Comparison of ENCODE assay signal across 12 cellular contexts in genomic region chr3:196205443-196206205, GRCh38. TPM values are rescaled to one million over a fixed set of nuclear protein-coding genes. Genes with fewer than 3 reads are reported as not detected.
"Had no signal": no experiment of that assay in that cellular context is flagged by ENCODE, and none has a peak within 500 bp of the region (broad histone marks: within the 10 kb centered on the region; RNA-seq: fewer than 3 reads in every experiment).

No MANE protein-coding gene starts in this region.

RNA-seq across cellular contexts. Expression of gene ZDHHC19, which starts 5.6 kb away (rescaled TPM):
- total RNA-seq: activated CD4-positive, alpha-beta T cell treated with anti-CD3 and anti-CD28 coated beads for 36 hours; activated CD8-positive, alpha-beta memory T cell treated with anti-CD3 and anti-CD28 coated beads for 36 hours; activated naive CD4-positive, alpha-beta T cell treated with anti-CD3 and anti-CD28 coated beads for 36 hours; activated T-helper 17 cell treated with anti-CD3 and anti-CD28 coated beads, Interleukin-2, amount 50 U/mL, for 72 hours; astrocyte; Peyer's patch; Right ventricle myocardium superior; SJCRH30; T-helper 2 cell treated with Interferon-gamma antibody and Interleukin-4, amounts not matched to agents 100 ng/mL and 5 ng/mL, for 36 hours had no signal
- polyA plus RNA-seq: SK-N-SH had no signal

RNA-seq across cellular contexts. Expression of gene SLC51A, which starts 10.7 kb away (rescaled TPM):
- total RNA-seq: activated CD4-positive, alpha-beta memory T cell treated with anti-CD3 and anti-CD28 coated beads, Interleukin-2, amount 10 ng/mL, durations not matched to agents 7 days and 5 days; activated CD4-positive, alpha-beta T cell treated with anti-CD3 and anti-CD28 coated beads for 36 hours; activated CD8-positive, alpha-beta memory T cell treated with anti-CD3 and anti-CD28 coated beads for 36 hours; activated naive CD4-positive, alpha-beta T cell treated with anti-CD3 and anti-CD28 coated beads for 36 hours; activated T-helper 17 cell treated with anti-CD3 and anti-CD28 coated beads, Interleukin-2, amount 50 U/mL, for 72 hours; astrocyte; cardiac muscle cell; Right ventricle myocardium superior; SJCRH30; T-helper 2 cell treated with Interferon-gamma antibody and Interleukin-4, amounts not matched to agents 100 ng/mL and 5 ng/mL, for 36 hours had no signal
- polyA plus RNA-seq: SK-N-SH had no signal
